Comparison of ENCODE assay signal across 1 cellular context in genomic region chr16:55628306-55628968, GRCh38.
TF ChIP-seq lines count a peak whose summit lies in the region.

No MANE protein-coding gene starts in this region.

TF ChIP-seq in A549, 52 proteins besides CTCF, POLR2A, EP300 and RAD21 (continued from another document):
- TF ChIP-seq ESRRA (IDR thresholded peaks at IDR 0.05; ENCODE audit: borderline replicate concordance, low read length): no peak
